Comparison of ENCODE assay signal across 8 cellular contexts in genomic region chr19:52735734-52736133, GRCh38. TPM values are rescaled to one million over a fixed set of nuclear protein-coding genes. Genes with fewer than 3 reads are reported as not detected.
DNase-seq lines count a peak whose midpoint lies in the region; ATAC-seq and TF ChIP-seq lines count a peak whose summit lies in the region.

No MANE protein-coding gene starts in this region.

- H3K27me3 ChIP-seq in osteoblast (ENCODE audit: insufficient read depth, low read length): no peaks in the 10 kb centered on the region

- H4K20me1 ChIP-seq in osteoblast (ENCODE audit: insufficient read depth, low read length): no peaks in the 10 kb centered on the region

- H3K4me1 ChIP-seq in HEK293 (ENCODE audit: control insufficient read depth, insufficient read depth, low read length) (no peaks in the 10 kb centered on the region), osteoblast (ENCODE audit: insufficient read depth, low read length) (no peaks in the 10 kb centered on the region)

- H3K27ac Mint-ChIP-seq in activated B cell treated with CpG ODN at 0.5 μM for 24 hours (peak overlapping the region; percentile 88), glutamatergic neuron (ENCODE audit: unreplicated experiment) (peak overlapping the region; percentile 96)

- POLR2A ChIA-PET in HEK293 (lab: Yijun Ruan, JAX) (no interaction called here), activated B cell treated with CpG ODN at 0.5 μM for 24 hours (lab: Charles Lee) (interaction anchor here (0.6 to 1.2 kb wide), 2 partner anchors 86 to 162 kb away, joined by 3 to 9 read pairs; partner anchors contain the start of gene ZNF320)

- no peak for ATAC-seq in activated B cell treated with CpG ODN at 0.5 μM for 24 hours (ENCODE audit: low read depth)
- no peak for ATAC-seq in GM18511 (IDR thresholded peaks at IDR 0.05; ENCODE audit: unreplicated experiment)

- H3K27ac ChIP-seq in HEK293 (ENCODE audit: extremely low read depth, low read depth, low read length) (no peak overlapping the region), osteoblast (ENCODE audit: low read depth, low read length) (peak overlapping the region; percentile 28)

- H3K4me1 Mint-ChIP-seq in activated B cell treated with CpG ODN at 0.5 μM for 24 hours (peaks cover 21% of the 10 kb centered on the region), glutamatergic neuron (ENCODE audit: low read depth, unreplicated experiment) (peaks cover 7% of the 10 kb centered on the region)

- peak overlapping the region; percentile 42 for H3K4me3 Mint-ChIP-seq in activated B cell treated with CpG ODN at 0.5 μM for 24 hours
- H3K4me3 Mint-ChIP-seq in glutamatergic neuron (ENCODE audit: unreplicated experiment): peak overlapping the region; percentile 78

- DNase-seq in activated B cell treated with CpG ODN at 0.5 μM for 24 hours: no peak
- DNase-seq in glutamatergic neuron: peak; percentile 58
- DNase-seq in osteoblast (ENCODE audit: insufficient read length, low spot score, missing footprints): peak; percentile 54
- no peak for DNase-seq in NCI-H446 treated with DMSO at 0.1 percent for 48 hours (lab: John Stamatoyannopoulos, UW)
- no peak for DNase-seq in ACHN
- DNase-seq in NCI-H1092 treated with DMSO at 0.1 percent for 48 hours (lab: John Stamatoyannopoulos, UW): no peak

- no peak for TF ChIP-seq CTCF in HEK293 (tag by site-specific recombination; IDR thresholded peaks at IDR 0.05)
- no peak for TF ChIP-seq CTCF in activated B cell treated with CpG ODN at 0.5 μM for 24 hours (IDR thresholded peaks at IDR 0.05)
- no peak for TF ChIP-seq CTCF in glutamatergic neuron (IDR thresholded peaks at IDR 0.05; ENCODE audit: partially characterized antibody, unreplicated experiment)
- TF ChIP-seq CTCF in osteoblast (IDR thresholded peaks at IDR 0.05; ENCODE audit: extremely low read depth, low read depth, low read length): no peak

- H3K9me3 Mint-ChIP-seq in activated B cell treated with CpG ODN at 0.5 μM for 24 hours (no peaks in the 10 kb centered on the region), glutamatergic neuron (ENCODE audit: unreplicated experiment) (peaks cover 8% of the 10 kb centered on the region)

- peak overlapping the region; percentile 99 for H2AFZ ChIP-seq in osteoblast (ENCODE audit: low read length)

- H3K36me3 ChIP-seq in HEK293 (ENCODE audit: control insufficient read depth in 2 of 2, insufficient read depth in 1 of 2, low read length in 2 of 2) (no peaks in the 10 kb centered on the region), osteoblast (ENCODE audit: insufficient read depth, low read length) (no peaks in the 10 kb centered on the region)

- CTCF ChIA-PET in HEK293 (lab: Yijun Ruan, JAX) (interaction anchor here (0.6 kb wide), 1 partner anchor 1609 kb away, joined by 3 read pairs; no protein-coding TSS in a partner anchor), activated B cell treated with CpG ODN at 0.5 μM for 24 hours (lab: Charles Lee) (no interaction called here)

- H3K4me3 ChIP-seq in HEK293 (ENCODE audit: low read depth, low read length) (no peak overlapping the region), osteoblast (ENCODE audit: insufficient read depth, low read length) (no peak overlapping the region)

- H3K79me2 ChIP-seq in osteoblast (ENCODE audit: insufficient read depth, low read length): peaks cover 15% of the 10 kb centered on the region

- intact Hi-C loops in activated B cell treated with CpG ODN at 0.5 μM for 24 hours (cut with micrococcal nuclease): loop anchor here (1.0 to 5.0 kb wide), 9 partner anchors 45 to 630 kb away; partner anchors contain the start of genes ZNF525, ZNF600, ZNF610 and ZNF766

- no peaks in the 10 kb centered on the region for H3K27me3 Mint-ChIP-seq in activated B cell treated with CpG ODN at 0.5 μM for 24 hours
- H3K27me3 Mint-ChIP-seq in glutamatergic neuron (ENCODE audit: unreplicated experiment): no peaks in the 10 kb centered on the region

- H3K4me2 ChIP-seq in osteoblast (ENCODE audit: insufficient read depth, low read length): no peak overlapping the region

- H3K9me3 ChIP-seq in HEK293 (ENCODE audit: control insufficient read depth, insufficient read depth, low read depth, low read length) (no peaks in the 10 kb centered on the region), osteoblast (ENCODE audit: low read depth, low read length) (no peaks in the 10 kb centered on the region)

- in situ Hi-C loops in ACHN (cut with HindIII; ENCODE audit: low pct_ligation_motif_present, low pct_unique_long_range_greater_than_20kb, low sequenced_read_pairs): no loop called here

- H3K36me3 Mint-ChIP-seq in activated B cell treated with CpG ODN at 0.5 μM for 24 hours (ENCODE audit: low read depth) (peaks cover 3% of the 10 kb centered on the region), glutamatergic neuron (ENCODE audit: unreplicated experiment) (peaks cover 8% of the 10 kb centered on the region)

TF ChIP-seq in HEK293, 187 proteins besides CTCF, POLR2A, EP300 and RAD21:
- TF ChIP-seq ZBTB21 (tag by site-specific recombination; IDR thresholded peaks at IDR 0.05) (no peak), SETDB1 (IDR thresholded peaks at IDR 0.05; ENCODE audit: insufficient read length, low read length) (peak; percentile 32), ZNF175 (tag by site-specific recombination; IDR thresholded peaks at IDR 0.05) (no peak)

RNA-seq across cellular contexts. Expression of gene ZNF611, which starts 0.9 kb away (rescaled TPM):
- total RNA-seq in activated B cell treated with CpG ODN at 0.5 μM for 24 hours (33.5 and 41.9 TPM in 2 replicates), glutamatergic neuron (ENCODE audit: unreplicated experiment) (36.2 TPM), osteoblast (10.5 and 15.3 TPM in 2 replicates)

RNA-seq across cellular contexts. Expression of gene ZNF600, which starts 50.9 kb away (rescaled TPM):
- total RNA-seq in activated B cell treated with CpG ODN at 0.5 μM for 24 hours (25.2 and 30.5 TPM in 2 replicates), glutamatergic neuron (ENCODE audit: unreplicated experiment) (13.2 TPM), osteoblast (8.5 and 9.8 TPM in 2 replicates)

Comparison
In these comparisons a context has a peak if more than half of its experiments do, and no peak if none do; other contexts are left out.
1. DNase-seq: peak in glutamatergic neuron (single experiment) and osteoblast (single experiment); none in activated B cell treated with CpG ODN at 0.5 μM for 24 hours (single experiment), NCI-H446 treated with DMSO at 0.1 percent for 48 hours (single experiment), ACHN (single experiment) and NCI-H1092 treated with DMSO at 0.1 percent for 48 hours (single experiment).